In the genomic region with DNA sequence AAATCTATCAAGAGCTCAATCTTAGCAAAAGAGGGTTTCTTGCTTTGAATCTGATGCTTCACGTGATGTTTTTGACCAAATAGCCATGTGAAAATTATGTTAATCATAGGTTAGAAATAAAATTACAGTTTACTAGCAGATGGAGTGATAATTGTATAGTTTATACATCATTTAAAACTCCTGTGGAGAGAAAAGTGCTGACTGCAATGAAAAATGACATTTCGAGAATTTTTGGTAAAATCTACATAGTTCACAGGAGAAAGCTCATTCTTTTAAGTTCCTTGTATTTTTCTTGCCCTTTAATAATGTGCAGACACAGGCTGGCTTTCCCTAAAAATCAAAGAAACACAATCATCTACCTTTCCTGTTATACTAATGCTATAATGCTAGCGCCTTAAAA, we compare ENCODE assay signal across 16 cellular contexts. TPM values are rescaled to one million over a fixed set of nuclear protein-coding genes. Genes with fewer than 3 reads are reported as not detected.
"Had no signal": no experiment of that assay in that cellular context is flagged by ENCODE, and none has a peak within 500 bp of the region (broad histone marks: within the 10 kb centered on the region; RNA-seq: fewer than 3 reads in every experiment).

No MANE protein-coding gene starts in this region.

- ATAC-seq: left lung, upper lobe of right lung had no signal

- H3K36me3 ChIP-seq: ascending aorta, cardiac muscle cell, left lung, thoracic aorta, upper lobe of right lung had no signal

- H3K9me3 ChIP-seq: thoracic aorta, upper lobe of right lung had no signal

- H3K27me3 Mint-ChIP-seq: activated CD8-positive, alpha-beta memory T cell treated with anti-CD3 and anti-CD28 coated beads, Interleukin-2, amount 10 ng/mL, durations not matched to agents 7 days and 5 days; naive B cell had no signal

- H3K27ac ChIP-seq: ascending aorta, cardiac muscle cell, hepatocyte, left lung, parathyroid adenoma, thoracic aorta, upper lobe of right lung had no signal

- H3K4me1 ChIP-seq: ascending aorta, upper lobe of right lung had no signal

- H3K4me1 Mint-ChIP-seq: endodermal cell, naive B cell had no signal

- H3K4me3 ChIP-seq: ascending aorta, cardiac muscle cell, hepatocyte, left lung, thoracic aorta, upper lobe of right lung had no signal

- H3K4me3 Mint-ChIP-seq: activated CD8-positive, alpha-beta memory T cell treated with anti-CD3 and anti-CD28 coated beads, Interleukin-2, amount 10 ng/mL, durations not matched to agents 7 days and 5 days; endodermal cell; naive B cell had no signal

- DNase-seq: activated CD4-positive, alpha-beta T cell treated with anti-CD3 and anti-CD28 coated beads, Interleukin-2, amount 50 U/mL, for 1 hour; activated T-cell treated with anti-CD3 and anti-CD28 coated beads, Interleukin-2, amount 50 U/mL, for 1 hour; endodermal cell; erythroblast; kidney; left lung; naive B cell; stimulated activated CD4-positive, alpha-beta T cell treated with anti-CD3 and anti-CD28 coated beads, Interleukin-12 subunit alpha, Interleukin-12 subunit beta, amount 100 ng/mL, for 4 hours; stimulated activated CD4-positive, alpha-beta T cell treated with anti-CD3 and anti-CD28 coated beads, Interleukin-2, amount 100 ng/mL, for 24 hours; upper lobe of right lung had no signal

- H3K27me3 ChIP-seq: ascending aorta, hepatocyte, left lung, upper lobe of right lung had no signal

- H3K27ac Mint-ChIP-seq: endodermal cell had no signal

- H3K4me2 ChIP-seq: hepatocyte had no signal

- FAIRE-seq: kidney had no signal

RNA-seq across cellular contexts. Expression of a gene that starts 33.2 kb away (rescaled TPM):
- total RNA-seq: ascending aorta had no signal
